5 cellular contexts compared by ENCODE assay signal in genomic region chr1:39773369-39773979, GRCh38. TPM values are rescaled to one million over a fixed set of nuclear protein-coding genes. Genes with fewer than 3 reads are reported as not detected.
"Had no signal": no experiment of that assay in that cellular context is flagged by ENCODE, and none has a peak within 500 bp of the region (broad histone marks: within the 10 kb centered on the region; RNA-seq: fewer than 3 reads in every experiment).

No MANE protein-coding gene starts in this region.

RNA-seq across cellular contexts. Expression of gene OXCT2, which starts 2.3 kb away (rescaled TPM):
- total RNA-seq: ascending aorta, chondrocyte, osteocyte, vagina had no signal

RNA-seq across cellular contexts. Expression of gene BMP8B, which starts 15.2 kb away (rescaled TPM):
- total RNA-seq: ascending aorta had no signal
- polyA plus RNA-seq: endothelial cell of umbilical vein had no signal
